In genomic region chr13:24038846-24039330, GRCh38 we compare ENCODE assay signal across 10 cellular contexts.
DNase-seq lines count a peak whose midpoint lies in the region; ATAC-seq and TF ChIP-seq lines count a peak whose summit lies in the region.
"Had no signal": no experiment of that assay in that cellular context is flagged by ENCODE, and none has a peak within 500 bp of the region (broad histone marks: within the 10 kb centered on the region; RNA-seq: fewer than 3 reads in every experiment).

No MANE protein-coding gene starts in this region.

- WGBS in lung, 2 donors, result 42 to 57% methylated on average over 3 of the region's 3 CpGs

- peaks cover 0 to 12% of the 10 kb centered on the region in 2 donors for H3K27me3 Mint-ChIP-seq in natural killer cell treated with Interleukin-12 subunit alpha and Interleukin-12 subunit beta and Interleukin-15 and Interleukin-18, amount 100 ng/mL, for 72 hours
- peaks cover 2 to 17% of the 10 kb centered on the region in 2 donors for H3K27me3 Mint-ChIP-seq in natural killer cell (ENCODE audit: low read depth in 2 of 2)

- ATAC-seq in natural killer cell treated with Interleukin-12 subunit alpha and Interleukin-12 subunit beta and Interleukin-15 and Interleukin-18, amount 100 ng/mL, for 72 hours, result peak in 1 of 2 donors; percentile 54
- ATAC-seq in natural killer cell (no peak), lung (ENCODE audit: insufficient read depth, low FRiP score) (no peak), HG02970 (IDR thresholded peaks at IDR 0.05; ENCODE audit: low FRiP score, unreplicated experiment) (no peak), HG03045 (IDR thresholded peaks at IDR 0.05; ENCODE audit: unreplicated experiment) (no peak)

- no peaks in the 10 kb centered on the region for H3K36me3 ChIP-seq in lung (ENCODE audit: control insufficient read depth in 2 of 2, insufficient read depth in 2 of 2, low read length in 2 of 2)

- H3K4me3 ChIP-seq in lung, result no peak overlapping the region

- peaks cover 0 to 8% of the 10 kb centered on the region in 2 donors for H3K4me1 ChIP-seq in lung (ENCODE audit: control insufficient read depth in 2 of 2, insufficient read depth in 2 of 2, low read length in 2 of 2)

- peak overlapping the region in 1 of 2 donors; percentile 21 for H3K27ac Mint-ChIP-seq in natural killer cell treated with Interleukin-12 subunit alpha and Interleukin-12 subunit beta and Interleukin-15 and Interleukin-18, amount 100 ng/mL, for 72 hours
- H3K27ac Mint-ChIP-seq in natural killer cell, result peak overlapping the region in 1 of 2 donors; percentile 29

- H3K27ac ChIP-seq in lung (ENCODE audit: low read depth in 1 of 2, low read length in 1 of 2), result no peak overlapping the region

- peaks cover 5 to 16% of the 10 kb centered on the region in 2 donors for H3K4me1 Mint-ChIP-seq in natural killer cell treated with Interleukin-12 subunit alpha and Interleukin-12 subunit beta and Interleukin-15 and Interleukin-18, amount 100 ng/mL, for 72 hours (ENCODE audit: low read depth in 2 of 2)
- H3K4me1 Mint-ChIP-seq in natural killer cell, result peaks cover 6 to 8% of the 10 kb centered on the region in 2 donors

- peak overlapping the region; percentile 13 for H3K4me3 Mint-ChIP-seq in natural killer cell treated with Interleukin-12 subunit alpha and Interleukin-12 subunit beta and Interleukin-15 and Interleukin-18, amount 100 ng/mL, for 72 hours
- H3K4me3 Mint-ChIP-seq in natural killer cell, result no peak overlapping the region

- no peak for DNase-seq in natural killer cell treated with Interleukin-12 subunit alpha and Interleukin-12 subunit beta and Interleukin-15 and Interleukin-18, amount 100 ng/mL, for 72 hours (ENCODE audit: low spot score)
- DNase-seq in natural killer cell (no peak), astrocyte of the hippocampus (ENCODE audit: low read depth, low spot score) (peak; percentile 70), lung (ENCODE audit: low spot score) (peak; percentile 20), amniotic stem cell (lab: John Stamatoyannopoulos, UW) (no peak)
- no peak for DNase-seq in activated naive CD4-positive, alpha-beta T cell treated with Interleukin-2 at 50 U/mL for 16 hours
- DNase-seq: Caco-2; effector CD8-positive, alpha-beta T cell had no signal

- intact Hi-C loops in natural killer cell (cut with micrococcal nuclease), result no loop called here

- no peaks in the 10 kb centered on the region for H3K9me3 ChIP-seq in lung (ENCODE audit: control insufficient read depth in 2 of 2, insufficient read depth in 1 of 2, low read length in 1 of 2)
- H3K9me3 ChIP-seq: Caco-2 had no signal

- no peak for TF ChIP-seq CTCF in natural killer cell (IDR thresholded peaks at IDR 0.05)
- no peak for TF ChIP-seq CTCF in lung (IDR thresholded peaks at IDR 0.05; ENCODE audit: control extremely low read depth, extremely low read depth)

- H3K36me3 Mint-ChIP-seq in natural killer cell treated with Interleukin-12 subunit alpha and Interleukin-12 subunit beta and Interleukin-15 and Interleukin-18, amount 100 ng/mL, for 72 hours, result no peaks in the 10 kb centered on the region
- no peaks in the 10 kb centered on the region for H3K36me3 Mint-ChIP-seq in natural killer cell

- no peaks in the 10 kb centered on the region for H3K9me3 Mint-ChIP-seq in natural killer cell treated with Interleukin-12 subunit alpha and Interleukin-12 subunit beta and Interleukin-15 and Interleukin-18, amount 100 ng/mL, for 72 hours
- no peaks in the 10 kb centered on the region for H3K9me3 Mint-ChIP-seq in natural killer cell

- H3K27me3 ChIP-seq in lung (ENCODE audit: control insufficient read depth, insufficient read depth), result no peaks in the 10 kb centered on the region

Comparison
In these comparisons a context has a peak if more than half of its experiments do, and no peak if none do; other contexts are left out.
1. DNase-seq: peak in astrocyte of the hippocampus (single experiment) and lung (single experiment); none in natural killer cell treated with Interleukin-12 subunit alpha and Interleukin-12 subunit beta and Interleukin-15 and Interleukin-18, amount 100 ng/mL, for 72 hours (single experiment), natural killer cell (single experiment), activated naive CD4-positive, alpha-beta T cell treated with Interleukin-2 at 50 U/mL for 16 hours (single experiment) and amniotic stem cell (single experiment).